Comparison of ENCODE assay signal across 19 cellular contexts in genomic region chr4:54727346-54727745, GRCh38.
DNase-seq lines count a peak whose midpoint lies in the region; ATAC-seq and TF ChIP-seq lines count a peak whose summit lies in the region.
"Had no signal": no experiment of that assay in that cellular context is flagged by ENCODE, and none has a peak within 500 bp of the region (broad histone marks: within the 10 kb centered on the region; RNA-seq: fewer than 3 reads in every experiment).

No MANE protein-coding gene starts in this region.

- no peak overlapping the region for H3K27ac ChIP-seq in spleen
- H3K27ac ChIP-seq: heart left ventricle, prostate gland had no signal

- H3K4me1 Mint-ChIP-seq in stimulated activated naive B cell treated with anti-CD40 and anti-IgM and Interleukin-4, amounts not matched to agents 10 μg/mL and 1 μg/mL and 100 μg/mL, for 72 hours: peaks cover 11 to 28% of the 10 kb centered on the region in 2 donors
- H3K4me1 Mint-ChIP-seq: natural killer cell had no signal

- no peaks in the 10 kb centered on the region for H3K36me3 ChIP-seq in spleen
- H3K36me3 ChIP-seq: heart left ventricle, prostate gland had no signal

- DNase-seq in stimulated activated naive B cell treated with anti-CD40 and anti-IgM and Interleukin-4, amounts not matched to agents 10 μg/mL and 1 μg/mL and 100 μg/mL, for 72 hours: no peak
- DNase-seq in spleen (no peak), AG20443 (ENCODE audit: low spot score) (no peak), NCI-H2107 (lab: John Stamatoyannopoulos, UW) (no peak)
- DNase-seq: activated CD4-positive, CD25-positive, alpha-beta regulatory T cell treated with anti-CD3 and anti-CD28 coated beads, Interleukin-2, amount 50 U/mL, for 72 hours; activated effector memory CD4-positive, alpha-beta T cell treated with anti-CD3 and anti-CD28 coated beads, Interleukin-2, amount 50 U/mL, for 16 hours; amygdala; effector memory CD4-positive, alpha-beta T cell; heart left ventricle; natural killer cell; NCI-H1417; NCI-H2171 treated with DMSO at 0.1 percent for 48 hours; T1000 had no signal

- no peaks in the 10 kb centered on the region for H3K4me1 ChIP-seq in spleen
- H3K4me1 ChIP-seq: prostate gland had no signal

- TF ChIP-seq CTCF in spleen (IDR thresholded peaks at IDR 0.05 in 8 of 11, conservative IDR thresholded peaks at IDR 0.05 in 3 of 11): no peak

- H3K36me3 Mint-ChIP-seq in stimulated activated naive B cell treated with anti-CD40 and anti-IgM and Interleukin-4, amounts not matched to agents 10 μg/mL and 1 μg/mL and 100 μg/mL, for 72 hours: no peaks in the 10 kb centered on the region
- H3K36me3 Mint-ChIP-seq: natural killer cell had no signal

- H3K27me3 Mint-ChIP-seq in stimulated activated naive B cell treated with anti-CD40 and anti-IgM and Interleukin-4, amounts not matched to agents 10 μg/mL and 1 μg/mL and 100 μg/mL, for 72 hours: no peaks in the 10 kb centered on the region

- H3K9me3 Mint-ChIP-seq in stimulated activated naive B cell treated with anti-CD40 and anti-IgM and Interleukin-4, amounts not matched to agents 10 μg/mL and 1 μg/mL and 100 μg/mL, for 72 hours: peaks cover 0 to 2% of the 10 kb centered on the region in 2 donors
- H3K9me3 Mint-ChIP-seq: natural killer cell had no signal

- 57 to 94% (median 69%) methylated on average over 2 of the region's 2 CpGs for WGBS in spleen, 5 donors

- no peaks in the 10 kb centered on the region for H3K27me3 ChIP-seq in spleen (replicated peaks in 1 of 7)
- H3K27me3 ChIP-seq: heart left ventricle had no signal

- intact Hi-C loops in spleen (cut with DNase I; ENCODE audit: low total_unique reads): no loop called here

- ATAC-seq in GM18870 (IDR thresholded peaks at IDR 0.05; ENCODE audit: unreplicated experiment): peak; percentile 77
- peak; percentile 62 for ATAC-seq in GM21529 (IDR thresholded peaks at IDR 0.05; ENCODE audit: unreplicated experiment)
- peak; percentile 45 for ATAC-seq in HG03039 (IDR thresholded peaks at IDR 0.05; ENCODE audit: unreplicated experiment)
- ATAC-seq in stimulated activated naive B cell treated with anti-CD40 and anti-IgM and Interleukin-4, amounts not matched to agents 10 μg/mL and 1 μg/mL and 100 μg/mL, for 72 hours (replicated peaks): peak; percentile 79 to 87
- ATAC-seq: heart left ventricle, natural killer cell, Panc1, SK-N-SH treated with all-trans-retinoic acid at 6 μM for 48 hours had no signal

- H3K4me3 Mint-ChIP-seq in stimulated activated naive B cell treated with anti-CD40 and anti-IgM and Interleukin-4, amounts not matched to agents 10 μg/mL and 1 μg/mL and 100 μg/mL, for 72 hours: no peak overlapping the region
- H3K4me3 Mint-ChIP-seq: natural killer cell had no signal

- H3K9me3 ChIP-seq in spleen: no peaks in the 10 kb centered on the region
- H3K9me3 ChIP-seq: heart left ventricle, prostate gland had no signal

- no peak overlapping the region for H3K4me3 ChIP-seq in spleen
- H3K4me3 ChIP-seq: heart left ventricle, prostate gland had no signal

- H3K27ac Mint-ChIP-seq in stimulated activated naive B cell treated with anti-CD40 and anti-IgM and Interleukin-4, amounts not matched to agents 10 μg/mL and 1 μg/mL and 100 μg/mL, for 72 hours: no peak overlapping the region
- H3K27ac Mint-ChIP-seq: natural killer cell had no signal

- no peak for TF ChIP-seq POLR2A in spleen (IDR thresholded peaks at IDR 0.05)
